13 cellular contexts compared by ENCODE assay signal in the genomic region with DNA sequence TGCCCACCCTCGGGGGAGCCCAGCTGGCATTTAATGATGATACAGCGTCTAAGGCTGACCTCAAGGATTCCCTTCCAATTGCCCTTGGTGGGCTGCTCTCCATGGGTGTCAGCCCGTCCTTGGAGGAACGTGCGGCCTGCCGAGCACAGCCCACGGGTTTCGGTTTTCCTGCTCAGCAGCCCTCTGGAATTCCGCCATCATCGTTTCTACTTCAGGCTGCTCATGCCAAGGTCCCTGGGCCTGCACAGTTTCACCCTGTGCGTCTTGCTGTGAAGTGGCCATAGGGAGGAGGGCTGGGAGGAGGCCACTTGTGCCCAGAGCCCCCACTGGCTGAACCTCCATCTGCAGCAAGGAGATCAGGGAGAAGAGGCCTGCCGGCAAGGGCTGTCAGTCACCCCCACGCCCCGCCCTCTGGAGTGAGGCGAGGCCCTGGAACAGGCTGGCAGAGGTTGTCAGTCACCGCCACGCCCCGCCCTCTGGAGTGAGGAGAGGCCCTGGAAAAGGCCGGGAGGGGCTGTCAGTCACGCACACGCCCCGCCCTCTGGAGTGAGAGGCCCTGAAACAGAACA.
DNase-seq lines count a peak whose midpoint lies in the region; ATAC-seq, FAIRE-seq and TF ChIP-seq lines count a peak whose summit lies in the region.
"Had no signal": no experiment of that assay in that cellular context is flagged by ENCODE, and none has a peak within 500 bp of the region (broad histone marks: within the 10 kb centered on the region; RNA-seq: fewer than 3 reads in every experiment).

No MANE protein-coding gene starts in this region.

- FAIRE-seq in kidney (lab: Jason Lieb, UNC) (no peak), GM19239 (lab: Jason Lieb, UNC) (no peak)

- H3K27me3 ChIP-seq in body of pancreas (no peaks in the 10 kb centered on the region), sigmoid colon (no peaks in the 10 kb centered on the region)
- H3K27me3 ChIP-seq: adrenal gland had no signal

- H3K36me3 ChIP-seq in HEK293 (ENCODE audit: control insufficient read depth in 2 of 2, insufficient read depth in 1 of 2, low read length in 2 of 2), result peaks cover 3 to 62% of the 10 kb centered on the region in 2 experiments; a peak in 1 of 3 replicates
- no peaks in the 10 kb centered on the region for H3K36me3 ChIP-seq in body of pancreas (replicated peaks in 1 of 2; ENCODE audit: insufficient read depth in 1 of 2, low read depth in 2 of 2)
- H3K36me3 ChIP-seq in kidney (ENCODE audit: control insufficient read depth in 1 of 2, insufficient read depth in 2 of 2, low read length in 2 of 2), result no peaks in the 10 kb centered on the region
- peaks cover 0 to 23% (median 4%) of the 10 kb centered on the region in 4 donors for H3K36me3 ChIP-seq in sigmoid colon

- no peak overlapping the region for H3K9ac ChIP-seq in kidney (ENCODE audit: low read length in 2 of 2)

- POLR2A ChIA-PET in HEK293 (lab: Yijun Ruan, JAX), result no interaction called here

- H3K9me3 ChIP-seq in HEK293 (ENCODE audit: control insufficient read depth, insufficient read depth, low read depth, low read length) (no peaks in the 10 kb centered on the region), body of pancreas (no peaks in the 10 kb centered on the region), kidney (ENCODE audit: control insufficient read depth in 1 of 2, low read length in 2 of 2) (peaks cover 0 to 4% of the 10 kb centered on the region in 2 donors), sigmoid colon (no peaks in the 10 kb centered on the region)
- H3K9me3 ChIP-seq: adrenal gland had no signal

- H3K4me3 ChIP-seq in HEK293 (ENCODE audit: low read depth, low read length), result no peak overlapping the region
- no peak overlapping the region for H3K4me3 ChIP-seq in body of pancreas
- H3K4me3 ChIP-seq in kidney (ENCODE audit: low read length in 2 of 2), result no peak overlapping the region
- peak overlapping the region in 1 of 4 donors; percentile 3 for H3K4me3 ChIP-seq in sigmoid colon
- H3K4me3 ChIP-seq: adrenal gland, PC-9 had no signal

- DNase-seq in body of pancreas (no peak), kidney (peak; percentile 85), sigmoid colon (peak; percentile 96), GM19239 (ENCODE audit: insufficient read length, low spot score) (no peak), AG08396 (ENCODE audit: low spot score) (no peak), T-helper 9 cell (no peak), GM13977 (ENCODE audit: low spot score) (no peak)
- DNase-seq: activated CD4-positive, alpha-beta T cell treated with anti-CD3 and anti-CD28 coated beads for 36 hours; activated T-cell treated with anti-CD3 and anti-CD28 coated beads for 4 hours; adrenal gland; cortex of kidney; PC-9 had no signal

- H3K4me1 ChIP-seq in HEK293 (ENCODE audit: control insufficient read depth, insufficient read depth, low read length) (peaks cover 2% of the 10 kb centered on the region; the same call in 1 of the 2 replicates), body of pancreas (no peaks in the 10 kb centered on the region), kidney (ENCODE audit: control insufficient read depth in 1 of 2, insufficient read depth in 1 of 2, low read depth in 1 of 2, low read length in 2 of 2) (peaks cover 0 to 6% of the 10 kb centered on the region in 2 donors), sigmoid colon (peaks cover 0 to 58% (median 52%) of the 10 kb centered on the region in 4 donors)
- H3K4me1 ChIP-seq: adrenal gland had no signal

- no peak overlapping the region for H3K27ac ChIP-seq in HEK293 (ENCODE audit: extremely low read depth, low read depth, low read length)
- no peak overlapping the region for H3K27ac ChIP-seq in body of pancreas
- no peak overlapping the region for H3K27ac ChIP-seq in kidney (ENCODE audit: low read depth in 2 of 2, low read length in 2 of 2)
- peak overlapping the region; percentile 85 to 90 (median 89) for H3K27ac ChIP-seq in sigmoid colon
- H3K27ac ChIP-seq: adrenal gland, PC-9 had no signal

- CTCF ChIA-PET in HEK293 (lab: Yijun Ruan, JAX), result interaction anchor here (0.6 to 1.1 kb wide), 3 partner anchors 12 to 79 kb away, joined by 3 to 5 read pairs (median 4); no protein-coding TSS in a partner anchor

- no peak for TF ChIP-seq CTCF in HEK293 (tag by site-specific recombination; IDR thresholded peaks at IDR 0.05)
- TF ChIP-seq CTCF in body of pancreas (IDR thresholded peaks at IDR 0.05), result no peak
- TF ChIP-seq CTCF in kidney (IDR thresholded peaks at IDR 0.05; ENCODE audit: borderline replicate concordance, extremely low read depth, insufficient read depth), result no peak
- no peak for TF ChIP-seq CTCF in sigmoid colon (IDR thresholded peaks at IDR 0.05)
- no peak for TF ChIP-seq CTCF in GM13977 (IDR thresholded peaks at IDR 0.05; ENCODE audit: extremely low read depth, insufficient read depth, missing control alignments)

- ATAC-seq in body of pancreas, result peak; percentile 33
- ATAC-seq: activated CD4-positive, alpha-beta T cell treated with anti-CD3 and anti-CD28 coated beads for 36 hours had no signal

- in situ Hi-C loops in GM13977 (cut with MboI; ENCODE audit: low pct_unique_long_range_greater_than_20kb, low sequenced_read_pairs, unreplicated experiment), result no loop called here

- intact Hi-C loops in body of pancreas (cut with DNase I), result no loop called here
- intact Hi-C loops in kidney (cut with DNase I), result no loop called here
- intact Hi-C loops in sigmoid colon (cut with DNase I), result no loop called here

- 67 to 74% methylated on average over 15 to 21 of the region's 22 CpGs for WGBS in body of pancreas, 2 donors
- WGBS in sigmoid colon, 2 donors, result 81 to 86% methylated on average over 22 of the region's 22 CpGs

- peak in 2 of 4 donors; percentile 43 to 45 for TF ChIP-seq EP300 in sigmoid colon (IDR thresholded peaks at IDR 0.05)

- TF ChIP-seq POLR2A in body of pancreas (IDR thresholded peaks at IDR 0.05) (no peak), sigmoid colon (IDR thresholded peaks at IDR 0.05) (no peak)

TF ChIP-seq in HEK293, 187 proteins besides CTCF, POLR2A, EP300 and RAD21:
- peak; percentile 65 for TF ChIP-seq ZIC2 (tag by site-specific recombination; IDR thresholded peaks at IDR 0.05)
- TF ChIP-seq, protein P1, sequence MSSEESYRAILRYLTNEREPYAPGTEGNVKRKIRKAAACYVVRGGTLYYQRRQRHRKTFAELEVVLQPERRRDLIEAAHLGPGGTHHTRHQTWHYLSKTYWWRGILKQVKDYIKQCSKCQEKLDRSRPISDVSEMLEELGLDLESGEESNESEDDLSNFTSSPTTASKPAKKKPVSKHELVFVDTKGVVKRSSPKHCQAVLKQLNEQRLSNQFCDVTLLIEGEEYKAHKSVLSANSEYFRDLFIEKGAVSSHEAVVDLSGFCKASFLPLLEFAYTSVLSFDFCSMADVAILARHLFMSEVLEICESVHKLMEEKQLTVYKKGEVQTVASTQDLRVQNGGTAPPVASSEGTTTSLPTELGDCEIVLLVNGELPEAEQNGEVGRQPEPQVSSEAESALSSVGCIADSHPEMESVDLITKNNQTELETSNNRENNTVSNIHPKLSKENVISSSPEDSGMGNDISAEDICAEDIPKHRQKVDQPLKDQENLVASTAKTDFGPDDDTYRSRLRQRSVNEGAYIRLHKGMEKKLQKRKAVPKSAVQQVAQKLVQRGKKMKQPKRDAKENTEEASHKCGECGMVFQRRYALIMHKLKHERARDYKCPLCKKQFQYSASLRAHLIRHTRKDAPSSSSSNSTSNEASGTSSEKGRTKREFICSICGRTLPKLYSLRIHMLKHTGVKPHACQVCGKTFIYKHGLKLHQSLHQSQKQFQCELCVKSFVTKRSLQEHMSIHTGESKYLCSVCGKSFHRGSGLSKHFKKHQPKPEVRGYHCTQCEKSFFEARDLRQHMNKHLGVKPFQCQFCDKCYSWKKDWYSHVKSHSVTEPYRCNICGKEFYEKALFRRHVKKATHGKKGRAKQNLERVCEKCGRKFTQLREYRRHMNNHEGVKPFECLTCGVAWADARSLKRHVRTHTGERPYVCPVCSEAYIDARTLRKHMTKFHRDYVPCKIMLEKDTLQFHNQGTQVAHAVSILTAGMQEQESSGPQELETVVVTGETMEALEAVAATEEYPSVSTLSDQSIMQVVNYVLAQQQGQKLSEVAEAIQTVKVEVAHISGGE (tag by site-specific recombination; conservative IDR thresholded peaks at IDR 0.05; ENCODE audit: low read depth), result no peak

Comparison
In these comparisons a context has a peak if more than half of its experiments do, and no peak if none do; other contexts are left out.
1. H3K27ac ChIP-seq: peak in sigmoid colon (4 of 4); none in HEK293 (single experiment), body of pancreas (0 of 4) and kidney (0 of 2).
2. DNase-seq: peak in kidney (single experiment) and sigmoid colon (single experiment); none in body of pancreas (0 of 4), GM19239 (single experiment), AG08396 (single experiment), T-helper 9 cell (single experiment) and GM13977 (single experiment).